ENCODE assay signal across 21 cellular contexts in the genomic region with DNA sequence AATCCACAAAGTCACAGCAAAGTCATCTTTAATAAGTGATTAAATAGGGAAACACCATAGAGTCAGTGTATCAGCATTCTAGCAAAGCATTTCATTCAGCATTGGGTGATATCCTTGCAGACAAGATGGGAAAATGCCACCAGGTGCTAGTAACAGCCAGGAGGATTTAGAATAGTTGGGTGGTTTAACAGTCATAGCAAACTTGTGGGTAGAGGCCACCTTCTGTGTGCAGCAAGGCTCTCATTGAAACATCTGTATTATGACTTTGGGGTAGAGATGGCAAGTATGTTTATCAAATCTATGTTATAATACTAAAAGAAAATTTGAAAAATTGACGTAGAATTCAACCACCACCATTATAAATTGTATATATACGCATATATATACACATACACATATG. TPM values are rescaled to one million over a fixed set of nuclear protein-coding genes. Genes with fewer than 3 reads are reported as not detected.
A peak's percentile ranks its signal among the peaks of the same experiment; 100 is the strongest.
DNase-seq lines count a peak whose midpoint lies in the region; ATAC-seq, FAIRE-seq and TF ChIP-seq lines count a peak whose summit lies in the region.
"Had no signal": no experiment of that assay in that cellular context is flagged by ENCODE, and none has a peak within 500 bp of the region (broad histone marks: within the 10 kb centered on the region; RNA-seq: fewer than 3 reads in every experiment).

No MANE protein-coding gene starts in this region.

- no peaks in the 10 kb centered on the region for H3K4me1 ChIP-seq in A549
- H3K4me1 ChIP-seq: colonic mucosa, upper lobe of right lung had no signal

- H3K9me3 ChIP-seq in A549: no peaks in the 10 kb centered on the region
- H3K9me3 ChIP-seq: colonic mucosa, upper lobe of right lung had no signal

- H3K27ac ChIP-seq in A549: no peak overlapping the region
- H3K27ac ChIP-seq: colonic mucosa, upper lobe of right lung had no signal

- no peak for DNase-seq in A549 (ENCODE audit: low read depth in 1 of 2, low spot score in 1 of 2)
- DNase-seq in NCI-H1092 treated with DMSO at 0.1 percent for 48 hours (lab: John Stamatoyannopoulos, UW): no peak
- no peak for DNase-seq in NCI-H524 treated with DMSO at 0.1 percent for 48 hours (lab: John Stamatoyannopoulos, UW)
- no peak for DNase-seq in KG1 (lab: John Stamatoyannopoulos, UW)
- no peak for DNase-seq in cerebellar cortex (ENCODE audit: low spot score)
- DNase-seq: activated T-cell treated with anti-CD3 and anti-CD28 coated beads, Interleukin-2, amount 50 U/mL, for 48 hours; aorta; colonic mucosa; GDM1; NCI-H1417 treated with DMSO at 0.1 percent for 48 hours; NK-92 treated with Interleukin-12 subunit alpha and Interleukin-12 subunit beta, amount 100 ng/mL, for 24 hours; right cardiac atrium; stimulated activated CD4-positive, alpha-beta T cell treated with anti-CD3 and anti-CD28 coated beads, Interleukin-4, amount 100 ng/mL, for 4 hours; upper lobe of right lung had no signal

- WGBS in A549 (ENCODE audit: missing lambda C conversion rate): 38% methylated on average over 2 of the region's 2 CpGs

- H3K4me3 ChIP-seq in A549: no peak overlapping the region
- H3K4me3 ChIP-seq: colonic mucosa, K562, upper lobe of right lung had no signal

- CTCF ChIA-PET in A549 (lab: Yijun Ruan, JAX): no interaction called here

- no peak for TF ChIP-seq EP300 in A549 (IDR thresholded peaks at IDR 0.05)

- no peak for TF ChIP-seq CTCF in A549 (IDR thresholded peaks at IDR 0.05)

- no peak overlapping the region for H3K4me2 ChIP-seq in A549

- FAIRE-seq in A549 (lab: Jason Lieb, UNC): peak; percentile 43
- FAIRE-seq: D721Med, islet of Langerhans, K562 had no signal

- TF ChIP-seq RAD21 in A549 (conservative IDR thresholded peaks at IDR 0.05 in 1 of 2, IDR thresholded peaks at IDR 0.05 in 1 of 2): no peak

- POLR2A ChIA-PET in A549 (lab: Yijun Ruan, JAX): no interaction called here

- TF ChIP-seq POLR2A in A549 (IDR thresholded peaks at IDR 0.05; ENCODE audit: low read length): no peak

- no peak for ATAC-seq in A549
- ATAC-seq in GM18511 (IDR thresholded peaks at IDR 0.05; ENCODE audit: unreplicated experiment): peak; percentile 47
- peak; percentile 43 for ATAC-seq in HG02588 (IDR thresholded peaks at IDR 0.05; ENCODE audit: unreplicated experiment)
- ATAC-seq in HG03469 (IDR thresholded peaks at IDR 0.05; ENCODE audit: unreplicated experiment): peak; percentile 35
- ATAC-seq: K562, right cardiac atrium, Right ventricle myocardium inferior, upper lobe of right lung had no signal

TF ChIP-seq in A549, 52 proteins besides CTCF, POLR2A, EP300 and RAD21:
- TF ChIP-seq REST (IDR thresholded peaks at IDR 0.05): no peak
- TF ChIP-seq RNF2 (IDR thresholded peaks at IDR 0.05; ENCODE audit: borderline replicate concordance, low read depth): no peak
- no peak for TF ChIP-seq HES2 (IDR thresholded peaks at IDR 0.05)
- no peak for TF ChIP-seq SREBF2 (IDR thresholded peaks at IDR 0.05)
- no peak for TF ChIP-seq BHLHE40 (IDR thresholded peaks at IDR 0.05; ENCODE audit: low read depth, low read length)
- no peak for TF ChIP-seq RCOR1 (IDR thresholded peaks at IDR 0.05; ENCODE audit: low read depth, low read length)
- TF ChIP-seq CEBPB (IDR thresholded peaks at IDR 0.05): no peak
- TF ChIP-seq TFCP2L1 (CRISPR knock-in tag; IDR thresholded peaks at IDR 0.05): no peak
- TF ChIP-seq TP53 (CRISPR knock-in tag; IDR thresholded peaks at IDR 0.05): no peak
- TF ChIP-seq NPAS2 (CRISPR knock-in tag; IDR thresholded peaks at IDR 0.05; ENCODE audit: borderline replicate concordance): no peak
- TF ChIP-seq KDM5A (IDR thresholded peaks at IDR 0.05): no peak
- TF ChIP-seq EHF (CRISPR knock-in tag; IDR thresholded peaks at IDR 0.05): no peak

RNA-seq across cellular contexts. Expression of gene ADO, which starts 26.4 kb away (rescaled TPM):
- polyA plus RNA-seq in A549 (2011; rRNA removed) (22.0 and 23.2 TPM in 2 replicates), A549 (2017; fragmentation: RNase III; extraction: RNeasy Plus Mini Kit Qiagen cat#74134 plus additional on column Dnase treatment) (16.6 to 19.0 TPM (median 18.8 TPM) in 3 replicates)
- polyA plus RNA-seq in A549 (2012; cell fraction: cytosol; rRNA removed): 8.1 and 12.3 TPM in 2 replicates
- polyA plus RNA-seq in A549 (2012; cell fraction: nucleus; rRNA removed): 6.5 and 9.4 TPM in 2 replicates
- 8.4 and 8.7 TPM in 2 replicates for polyA minus RNA-seq in A549 (2011; rRNA and poly(A)+ RNA removed)

RNA-seq across cellular contexts. Expression of gene EGR2, which starts 38.0 kb away (rescaled TPM):
- polyA plus RNA-seq in A549 (2011; rRNA removed): 1.6 and 4.4 TPM in 2 replicates
- 0.30 and 0.49 TPM in 2 replicates for polyA plus RNA-seq in A549 (2012; cell fraction: cytosol; rRNA removed)
- polyA plus RNA-seq in A549 (2012; cell fraction: nucleus; rRNA removed): 0.80 and 1.1 TPM in 2 replicates
- 0.13 TPM in 1 of 3 replicates, not detected in the others for polyA plus RNA-seq in A549 (2017; fragmentation: RNase III; extraction: RNeasy Plus Mini Kit Qiagen cat#74134 plus additional on column Dnase treatment)
- polyA minus RNA-seq in A549 (2011; rRNA and poly(A)+ RNA removed): 4.3 and 4.6 TPM in 2 replicates

Comparison
In these comparisons a context has a peak if more than half of its experiments do, and no peak if none do; other contexts are left out.
1. ATAC-seq: peak in GM18511 (single experiment), HG02588 (single experiment) and HG03469 (single experiment); none in A549 (0 of 2).